Comparison of ENCODE assay signal across 3 cellular contexts in genomic region chr2:88538362-88538917, GRCh38.
TF ChIP-seq lines count a peak whose summit lies in the region.

No MANE protein-coding gene starts in this region.

TF ChIP-seq in GM23338, 12 proteins besides CTCF, POLR2A, EP300 and RAD21 (continued from another document and continues in another):
- no peak for TF ChIP-seq REST (IDR thresholded peaks at IDR 0.05; ENCODE audit: unreplicated experiment)
- no peak for TF ChIP-seq STAT1 (IDR thresholded peaks at IDR 0.05; ENCODE audit: unreplicated experiment)

TF ChIP-seq in WTC11, 78 proteins besides CTCF, POLR2A, EP300 and RAD21:
- no peak for TF ChIP-seq ATF2 (CRISPR knock-in tag; IDR thresholded peaks at IDR 0.05; ENCODE audit: borderline replicate concordance, low read depth)
- TF ChIP-seq FOXP4 (CRISPR knock-in tag; IDR thresholded peaks at IDR 0.05), result no peak
- peak; percentile 95 for TF ChIP-seq TP53 (CRISPR knock-in tag; IDR thresholded peaks at IDR 0.05)
- TF ChIP-seq FOXK1 (CRISPR knock-in tag; IDR thresholded peaks at IDR 0.05), result 0 out of 2 replicates have a peak, but pooled peaks have one; percentile 25
TF ChIP-seq in WTC11: peak in this region for 2.

TF ChIP-seq in HepG2, 621 proteins besides CTCF, POLR2A, EP300 and RAD21:
- no peak for TF ChIP-seq PAXIP1 (CRISPR knock-in tag; conservative IDR thresholded peaks at IDR 0.05)
- no peak for TF ChIP-seq SMARCE1 (IDR thresholded peaks at IDR 0.05; ENCODE audit: borderline replicate concordance)
- TF ChIP-seq ZNF496 (CRISPR knock-in tag; IDR thresholded peaks at IDR 0.05; ENCODE audit: insufficient replicate concordance), result no peak
- TF ChIP-seq GLI4 (CRISPR knock-in tag; IDR thresholded peaks at IDR 0.05; ENCODE audit: borderline replicate concordance), result no peak
- TF ChIP-seq ZNF678 (CRISPR knock-in tag; IDR thresholded peaks at IDR 0.05), result no peak
- no peak for TF ChIP-seq ARNTL (CRISPR knock-in tag; IDR thresholded peaks at IDR 0.05)
- TF ChIP-seq ZNF790 (CRISPR knock-in tag; IDR thresholded peaks at IDR 0.05; ENCODE audit: borderline replicate concordance), result no peak
TF ChIP-seq in HepG2: peak in this region for 0.
